25 cellular contexts compared by ENCODE assay signal in the genomic region with DNA sequence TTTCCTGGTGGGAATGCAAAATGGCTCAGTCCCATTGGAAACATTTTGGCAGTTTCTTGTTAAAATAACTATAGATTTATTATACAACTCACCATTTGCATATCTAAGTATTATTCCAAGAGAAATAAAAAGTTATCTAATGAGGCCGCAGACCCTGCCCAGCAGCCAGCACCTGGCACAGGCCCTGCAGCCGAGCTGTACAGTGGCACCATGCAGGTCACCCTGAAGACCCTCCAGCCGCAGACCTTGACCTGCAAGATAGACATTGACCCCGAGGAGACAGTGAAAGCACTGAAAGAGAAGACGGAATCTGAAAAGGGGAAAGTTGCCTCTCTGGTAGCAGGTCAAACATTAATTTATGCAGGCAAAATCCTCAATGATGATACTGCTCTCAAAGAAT.
"Had no signal": no experiment of that assay in that cellular context is flagged by ENCODE, and none has a peak within 500 bp of the region (broad histone marks: within the 10 kb centered on the region; RNA-seq: fewer than 3 reads in every experiment).

No MANE protein-coding gene starts in this region.

- H3K4me3 ChIP-seq: colonic mucosa, coronary artery, dorsolateral prefrontal cortex, esophagus muscularis mucosa, esophagus squamous epithelium, gastrocnemius medialis, gastroesophageal sphincter, heart left ventricle, heart right ventricle had no signal

- H3K4me1 Mint-ChIP-seq: endodermal cell had no signal

- DNase-seq: colonic mucosa; cortex of kidney; dermis blood vessel endothelial cell; dorsolateral prefrontal cortex; effector CD4-positive, alpha-beta T cell; effector CD8-positive, alpha-beta T cell; effector memory CD4-positive, alpha-beta T cell; effector memory CD8-positive, alpha-beta T cell; endodermal cell; erythroblast; esophagus squamous epithelium; foreskin fibroblast; foreskin keratinocyte; foreskin melanocyte; gastrocnemius medialis; glutamatergic neuron; head of caudate nucleus; heart left ventricle; heart right ventricle had no signal

- H3K27me3 Mint-ChIP-seq: dendritic cell treated with granulocyte-macrophage colony-stimulating factor and Interleukin-4, amounts not matched to agents 40 ng/mL and 50 ng/mL, for 4 days; effector memory CD8-positive, alpha-beta T cell had no signal

- H3K9me3 Mint-ChIP-seq: dendritic cell treated with granulocyte-macrophage colony-stimulating factor and Interleukin-4, amounts not matched to agents 40 ng/mL and 50 ng/mL, for 4 days; effector memory CD8-positive, alpha-beta T cell; endodermal cell had no signal

- H3K36me3 ChIP-seq: colonic mucosa, esophagus muscularis mucosa, esophagus squamous epithelium, gastrocnemius medialis, gastroesophageal sphincter, heart left ventricle, heart right ventricle had no signal

- H3K4me1 ChIP-seq: colonic mucosa, esophagus muscularis mucosa, esophagus squamous epithelium, foreskin keratinocyte, gastrocnemius medialis, gastroesophageal sphincter, heart left ventricle, heart right ventricle had no signal

- H3K27ac Mint-ChIP-seq: dendritic cell treated with granulocyte-macrophage colony-stimulating factor and Interleukin-4, amounts not matched to agents 40 ng/mL and 50 ng/mL, for 4 days; endodermal cell had no signal

- ATAC-seq: effector memory CD8-positive, alpha-beta T cell; esophagus mucosa; foreskin keratinocyte; gastrocnemius medialis; gastroesophageal sphincter; heart left ventricle; heart right ventricle had no signal

- H3K27ac ChIP-seq: colonic mucosa, coronary artery, dorsolateral prefrontal cortex, epithelial cell of prostate, esophagus muscularis mucosa, esophagus squamous epithelium, foreskin keratinocyte, gastrocnemius medialis, gastroesophageal sphincter, heart left ventricle, heart right ventricle had no signal

- H3K4me3 Mint-ChIP-seq: dendritic cell treated with granulocyte-macrophage colony-stimulating factor and Interleukin-4, amounts not matched to agents 40 ng/mL and 50 ng/mL, for 4 days; effector memory CD8-positive, alpha-beta T cell; endodermal cell had no signal

- H3K9me3 ChIP-seq: colonic mucosa, esophagus muscularis mucosa, esophagus squamous epithelium, gastrocnemius medialis, gastroesophageal sphincter, heart left ventricle, heart right ventricle had no signal
